ENCODE assay signal across 22 cellular contexts in the genomic region with DNA sequence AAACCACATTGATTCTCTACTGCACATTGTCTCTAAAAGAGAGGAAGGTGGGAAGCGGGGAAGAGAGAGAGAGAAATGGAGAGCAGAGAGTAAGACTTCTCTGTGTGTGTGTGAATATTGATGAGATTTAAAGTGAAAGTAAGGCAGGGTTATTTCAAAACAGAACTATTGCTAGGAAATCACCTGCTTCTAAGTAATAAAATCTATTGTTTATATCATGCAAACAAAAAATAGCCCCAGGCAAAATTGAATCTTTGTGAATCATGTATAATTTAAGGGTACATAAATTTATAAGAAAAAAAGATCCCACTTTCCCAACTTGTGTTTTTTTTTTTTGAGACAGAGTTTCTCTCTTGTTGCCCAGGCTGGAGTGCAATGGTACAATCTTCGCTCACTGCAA. TPM values are rescaled to one million over a fixed set of nuclear protein-coding genes. Genes with fewer than 3 reads are reported as not detected.
A peak's percentile ranks its signal among the peaks of the same experiment; 100 is the strongest.
DNase-seq lines count a peak whose midpoint lies in the region; ATAC-seq and TF ChIP-seq lines count a peak whose summit lies in the region.
"Had no signal": no experiment of that assay in that cellular context is flagged by ENCODE, and none has a peak within 500 bp of the region (broad histone marks: within the 10 kb centered on the region; RNA-seq: fewer than 3 reads in every experiment).

No MANE protein-coding gene starts in this region.

- H3K36me3 ChIP-seq in OCI-LY3 (replicated peaks; ENCODE audit: low read depth, low read length) = no peaks in the 10 kb centered on the region
- H3K36me3 ChIP-seq: HAP-1, Peyer's patch had no signal

- H3K27me3 Mint-ChIP-seq in stimulated activated naive CD8-positive, alpha-beta T cell treated with anti-CD3 and anti-CD28 coated beads, Interleukin-15, amount 100 ng/mL, for 72 hours = no peaks in the 10 kb centered on the region
- H3K27me3 Mint-ChIP-seq in memory B cell = no peaks in the 10 kb centered on the region
- no peaks in the 10 kb centered on the region for H3K27me3 Mint-ChIP-seq in endothelial cell (ENCODE audit: unreplicated experiment)
- H3K27me3 Mint-ChIP-seq in activated CD8-positive, alpha-beta T cell treated with anti-CD3 and anti-CD28 coated beads for 36 hours = no peaks in the 10 kb centered on the region
- H3K27me3 Mint-ChIP-seq: CD4-positive, alpha-beta T cell had no signal

- H3K36me3 Mint-ChIP-seq in memory B cell = peaks cover 7% of the 10 kb centered on the region
- H3K36me3 Mint-ChIP-seq in endothelial cell (ENCODE audit: low read depth, unreplicated experiment) = peaks cover 4% of the 10 kb centered on the region
- H3K36me3 Mint-ChIP-seq in activated CD8-positive, alpha-beta T cell treated with anti-CD3 and anti-CD28 coated beads for 36 hours (ENCODE audit: low read depth) = peaks cover 7% of the 10 kb centered on the region

- peak overlapping the region; percentile 46; the same call in 1 of the 2 replicates for H2AFZ ChIP-seq in OCI-LY3 (ENCODE audit: low read depth, low read length)
- H2AFZ ChIP-seq: GM23338 had no signal

- peak overlapping the region in 1 of 2 donors; percentile 53 for H3K4me3 Mint-ChIP-seq in stimulated activated naive CD8-positive, alpha-beta T cell treated with anti-CD3 and anti-CD28 coated beads, Interleukin-15, amount 100 ng/mL, for 72 hours
- H3K4me3 Mint-ChIP-seq in memory B cell (no peak overlapping the region), endothelial cell (ENCODE audit: unreplicated experiment) (no peak overlapping the region)
- no peak overlapping the region for H3K4me3 Mint-ChIP-seq in activated CD8-positive, alpha-beta T cell treated with anti-CD3 and anti-CD28 coated beads for 36 hours
- H3K4me3 Mint-ChIP-seq: CD4-positive, alpha-beta T cell; GM23338 had no signal

- peak overlapping the region; percentile 16; the same call in 1 of the 2 replicates for H3K4me2 ChIP-seq in OCI-LY3 (ENCODE audit: low read length)
- H3K4me2 ChIP-seq: GM23338 had no signal

- no peak overlapping the region for H3K27ac ChIP-seq in OCI-LY3 (ENCODE audit: low read length)
- H3K27ac ChIP-seq: Peyer's patch had no signal

- no peak overlapping the region for H3K9ac ChIP-seq in OCI-LY3 (ENCODE audit: low read length)

- no peaks in the 10 kb centered on the region for H3K9me3 Mint-ChIP-seq in stimulated activated naive CD8-positive, alpha-beta T cell treated with anti-CD3 and anti-CD28 coated beads, Interleukin-15, amount 100 ng/mL, for 72 hours
- H3K9me3 Mint-ChIP-seq in memory B cell (no peaks in the 10 kb centered on the region), endothelial cell (ENCODE audit: unreplicated experiment) (no peaks in the 10 kb centered on the region)
- H3K9me3 Mint-ChIP-seq in activated CD8-positive, alpha-beta T cell treated with anti-CD3 and anti-CD28 coated beads for 36 hours = peaks cover 2% of the 10 kb centered on the region
- H3K9me3 Mint-ChIP-seq: GM23338 had no signal

- no peaks in the 10 kb centered on the region for H3K27me3 ChIP-seq in OCI-LY3 (ENCODE audit: low read depth, low read length)
- H3K27me3 ChIP-seq: Peyer's patch had no signal

- ATAC-seq in stimulated activated naive CD8-positive, alpha-beta T cell treated with anti-CD3 and anti-CD28 coated beads, Interleukin-15, amount 100 ng/mL, for 72 hours = no peak
- no peak for ATAC-seq in stimulated activated naive CD8-positive, alpha-beta T cell treated with anti-CD3 and anti-CD28 coated beads, Interleukin-15, Interleukin-2, amounts not matched to agents 100 U/mL and 50 U/mL, for 24 hours
- ATAC-seq in memory B cell (ENCODE audit: low read depth) = no peak
- no peak for ATAC-seq in activated CD8-positive, alpha-beta T cell treated with anti-CD3 and anti-CD28 coated beads for 36 hours
- ATAC-seq: GM23338, K562 had no signal

- intact Hi-C loops in activated CD8-positive, alpha-beta T cell treated with anti-CD3 and anti-CD28 coated beads for 36 hours (cut with micrococcal nuclease) = no loop called here

- no peak overlapping the region for H3K4me3 ChIP-seq in OCI-LY3 (ENCODE audit: low read length)
- H3K4me3 ChIP-seq: GM23338, HAP-1, K562, Peyer's patch had no signal

- H3K79me2 ChIP-seq in OCI-LY3 (ENCODE audit: low read length) = no peaks in the 10 kb centered on the region

- H4K20me1 ChIP-seq in OCI-LY3 (ENCODE audit: insufficient read depth, low read length) = no peaks in the 10 kb centered on the region

- no peaks in the 10 kb centered on the region for H3K9me3 ChIP-seq in OCI-LY3 (ENCODE audit: insufficient read depth, low read length)
- H3K9me3 ChIP-seq: HAP-1, Peyer's patch had no signal

- CTCF ChIA-PET in activated CD8-positive, alpha-beta T cell treated with anti-CD3 and anti-CD28 coated beads for 36 hours (lab: Charles Lee) = interaction anchor here (1.4 kb wide), 2 partner anchors 42 to 181 kb away, joined by 4 read pairs; no protein-coding TSS in a partner anchor

- POLR2A ChIA-PET in activated CD8-positive, alpha-beta T cell treated with anti-CD3 and anti-CD28 coated beads for 36 hours (lab: Charles Lee) = interaction anchor here (1.2 kb wide), 1 partner anchor 50 kb away, joined by 7 read pairs; no protein-coding TSS in a partner anchor

- TF ChIP-seq CTCF in OCI-LY3 (IDR thresholded peaks at IDR 0.05; ENCODE audit: low read depth, low read length) (no peak), endothelial cell (IDR thresholded peaks at IDR 0.05; ENCODE audit: unreplicated experiment) (no peak)
- no peak for TF ChIP-seq CTCF in activated CD8-positive, alpha-beta T cell treated with anti-CD3 and anti-CD28 coated beads for 36 hours (IDR thresholded peaks at IDR 0.05)

- H3K4me1 ChIP-seq in OCI-LY3 (ENCODE audit: low read length) = 0 out of 2 replicates have a peak, but pooled peaks cover 4% of the 10 kb centered on the region
- H3K4me1 ChIP-seq: HAP-1, Peyer's patch had no signal

- no peak for DNase-seq in stimulated activated naive CD8-positive, alpha-beta T cell treated with anti-CD3 and anti-CD28 coated beads, Interleukin-15, amount 100 ng/mL, for 72 hours
- DNase-seq in stimulated activated naive CD8-positive, alpha-beta T cell treated with anti-CD3 and anti-CD28 coated beads, Interleukin-15, Interleukin-2, amounts not matched to agents 100 U/mL and 50 U/mL, for 24 hours = no peak
- no peak for DNase-seq in memory B cell (ENCODE audit: low spot score in 2 of 2)
- DNase-seq in NCI-H526 treated with DMSO at 0.1 percent for 48 hours (lab: John Stamatoyannopoulos, UW) = no peak
- no peak for DNase-seq in endothelial cell (ENCODE audit: low spot score)
- no peak for DNase-seq in activated CD8-positive, alpha-beta T cell treated with anti-CD3 and anti-CD28 coated beads for 36 hours
- DNase-seq: CD4-positive, alpha-beta T cell; COR-L47; DMS79; NCI-H1092 treated with DMSO at 0.1 percent for 48 hours; NCI-H1436 treated with DMSO at 0.1 percent for 48 hours; NCI-H1930; NCI-H510A; NCI-H774; NK-92 treated with Interleukin-12 subunit alpha and Interleukin-12 subunit beta, amount 100 ng/mL, for 24 hours; Peyer's patch had no signal

- H3K27ac Mint-ChIP-seq in stimulated activated naive CD8-positive, alpha-beta T cell treated with anti-CD3 and anti-CD28 coated beads, Interleukin-15, amount 100 ng/mL, for 72 hours = peak overlapping the region; percentile 1 to 79
- peak overlapping the region; percentile 4 for H3K27ac Mint-ChIP-seq in memory B cell
- H3K27ac Mint-ChIP-seq in endothelial cell (ENCODE audit: unreplicated experiment) = no peak overlapping the region
- H3K27ac Mint-ChIP-seq in activated CD8-positive, alpha-beta T cell treated with anti-CD3 and anti-CD28 coated beads for 36 hours = no peak overlapping the region
- H3K27ac Mint-ChIP-seq: CD4-positive, alpha-beta T cell; GM23338 had no signal

- peaks cover 5% of the 10 kb centered on the region for H3K4me1 Mint-ChIP-seq in stimulated activated naive CD8-positive, alpha-beta T cell treated with anti-CD3 and anti-CD28 coated beads, Interleukin-15, amount 100 ng/mL, for 72 hours
- H3K4me1 Mint-ChIP-seq in memory B cell (peaks cover 2% of the 10 kb centered on the region), endothelial cell (ENCODE audit: unreplicated experiment) (no peaks in the 10 kb centered on the region)
- peaks cover 4% of the 10 kb centered on the region for H3K4me1 Mint-ChIP-seq in activated CD8-positive, alpha-beta T cell treated with anti-CD3 and anti-CD28 coated beads for 36 hours (ENCODE audit: low read depth)
- H3K4me1 Mint-ChIP-seq: GM23338 had no signal

RNA-seq across cellular contexts. Expression of a gene that starts 1.2 kb away (rescaled TPM):
- total RNA-seq in endothelial cell (ENCODE audit: unreplicated experiment) = 0.69 TPM
- total RNA-seq in activated CD8-positive, alpha-beta T cell treated with anti-CD3 and anti-CD28 coated beads for 36 hours = under 1 TPM; 0.11 to 0.20 TPM
- total RNA-seq: A673; CD4-positive, alpha-beta T cell; GM23338; K562; LHCN-M2; Peyer's patch had no signal

RNA-seq across cellular contexts. Expression of a gene that starts 21.8 kb away (rescaled TPM):
- 75.5 TPM for total RNA-seq in endothelial cell (ENCODE audit: unreplicated experiment)
- total RNA-seq in activated CD8-positive, alpha-beta T cell treated with anti-CD3 and anti-CD28 coated beads for 36 hours = 10 to 100 TPM; 34.2 to 38.3 TPM
- total RNA-seq: LHCN-M2 had no signal

RNA-seq across cellular contexts. Expression of a gene that starts 51.1 kb away (rescaled TPM):
- total RNA-seq in endothelial cell (ENCODE audit: unreplicated experiment) = 0.36 TPM
- total RNA-seq in activated CD8-positive, alpha-beta T cell treated with anti-CD3 and anti-CD28 coated beads for 36 hours = 100 to 1,000 TPM; 181 to 189 TPM
- total RNA-seq: GM23338 had no signal

Comparison
In these comparisons a context has a peak if more than half of its experiments do, and no peak if none do; other contexts are left out.
1. H3K27ac Mint-ChIP-seq: peak in stimulated activated naive CD8-positive, alpha-beta T cell treated with anti-CD3 and anti-CD28 coated beads, Interleukin-15, amount 100 ng/mL, for 72 hours (2 of 2) and memory B cell (single experiment); none in endothelial cell (single experiment) and activated CD8-positive, alpha-beta T cell treated with anti-CD3 and anti-CD28 coated beads for 36 hours (single experiment).
2. RNA of a gene that starts 51.1 kb away (total RNA-seq): 181 to 189 TPM in activated CD8-positive, alpha-beta T cell treated with anti-CD3 and anti-CD28 coated beads for 36 hours; 0.36 TPM in endothelial cell (single experiment); every median in the first group is over 100 times any median in the second.